In genomic region chr2:96148410-96149217, GRCh38 we compare ENCODE assay signal across 8 cellular contexts. TPM values are rescaled to one million over a fixed set of nuclear protein-coding genes. Genes with fewer than 3 reads are reported as not detected.
DNase-seq lines count a peak whose midpoint lies in the region; ATAC-seq and TF ChIP-seq lines count a peak whose summit lies in the region.

No MANE protein-coding gene starts in this region.

- H3K27ac Mint-ChIP-seq in type B pancreatic cell = peak overlapping the region; percentile 32

- peak overlapping the region; percentile 51 for H3K4me3 Mint-ChIP-seq in type B pancreatic cell

- peak; percentile 32 for ATAC-seq in GM19043 (IDR thresholded peaks at IDR 0.05; ENCODE audit: low read depth, unreplicated experiment)
- ATAC-seq in HG03460 (IDR thresholded peaks at IDR 0.05; ENCODE audit: unreplicated experiment) = peak; percentile 38
- peak; percentile 79 for ATAC-seq in omental fat pad (ENCODE audit: low FRiP score)

- H3K4me1 Mint-ChIP-seq in type B pancreatic cell (ENCODE audit: unreplicated experiment) = peaks cover 17% of the 10 kb centered on the region

- TF ChIP-seq CTCF in omental fat pad (IDR thresholded peaks at IDR 0.05) (no peak), type B pancreatic cell (conservative IDR thresholded peaks at IDR 0.05) (no peak)

- H3K36me3 Mint-ChIP-seq in type B pancreatic cell = no peaks in the 10 kb centered on the region

- H3K27me3 Mint-ChIP-seq in type B pancreatic cell = peaks cover 19% of the 10 kb centered on the region

- DNase-seq in AG08395 (ENCODE audit: low spot score) = peak; percentile 75
- peak; percentile 9 for DNase-seq in OCI-M1 (lab: John Stamatoyannopoulos, UW)
- DNase-seq in activated T-cell treated with anti-CD3 and anti-CD28 coated beads for 48 hours (ENCODE audit: low read depth) = peak; percentile 96
- peak; percentile 64 for DNase-seq in fibroblast of gingiva (ENCODE audit: low read depth)
- DNase-seq in omental fat pad (ENCODE audit: low spot score) = peak; percentile 69
- no peak for DNase-seq in type B pancreatic cell (ENCODE audit: extremely low spot score, unreplicated experiment)

- H3K9me3 Mint-ChIP-seq in type B pancreatic cell = no peaks in the 10 kb centered on the region

RNA-seq across cellular contexts. Expression of gene DUSP2, which starts 3.4 kb away (rescaled TPM):
- total RNA-seq in omental fat pad (100 to 1,000 TPM in 1 of 4 donors, 10 to 100 TPM in 1, 1 to 10 TPM in 2; 8.5 to 199 (median 18.8) TPM), type B pancreatic cell (ENCODE audit: low replicate concordance) (4.3 and 4.5 TPM in 2 replicates)

RNA-seq across cellular contexts. Expression of gene ASTL, which starts 10.3 kb away (rescaled TPM):
- total RNA-seq in omental fat pad (1 to 10 TPM in 1 of 4 donors, under 1 TPM in 1, not detected in 2; 0.84 to 3.3 TPM), type B pancreatic cell (ENCODE audit: low replicate concordance) (0.93 TPM in 1 of 2 replicates, not detected in the other)

RNA-seq across cellular contexts. Expression of gene ADRA2B, which starts 32.2 kb away (rescaled TPM):
- total RNA-seq in omental fat pad (1 to 10 TPM in 3 of 4 donors, under 1 TPM in 1; 0.63 to 9.8 (median 2.6) TPM), type B pancreatic cell (ENCODE audit: low replicate concordance) (2.4 and 13.9 TPM in 2 replicates)
